1 cellular context compared by ENCODE assay signal in the genomic region with DNA sequence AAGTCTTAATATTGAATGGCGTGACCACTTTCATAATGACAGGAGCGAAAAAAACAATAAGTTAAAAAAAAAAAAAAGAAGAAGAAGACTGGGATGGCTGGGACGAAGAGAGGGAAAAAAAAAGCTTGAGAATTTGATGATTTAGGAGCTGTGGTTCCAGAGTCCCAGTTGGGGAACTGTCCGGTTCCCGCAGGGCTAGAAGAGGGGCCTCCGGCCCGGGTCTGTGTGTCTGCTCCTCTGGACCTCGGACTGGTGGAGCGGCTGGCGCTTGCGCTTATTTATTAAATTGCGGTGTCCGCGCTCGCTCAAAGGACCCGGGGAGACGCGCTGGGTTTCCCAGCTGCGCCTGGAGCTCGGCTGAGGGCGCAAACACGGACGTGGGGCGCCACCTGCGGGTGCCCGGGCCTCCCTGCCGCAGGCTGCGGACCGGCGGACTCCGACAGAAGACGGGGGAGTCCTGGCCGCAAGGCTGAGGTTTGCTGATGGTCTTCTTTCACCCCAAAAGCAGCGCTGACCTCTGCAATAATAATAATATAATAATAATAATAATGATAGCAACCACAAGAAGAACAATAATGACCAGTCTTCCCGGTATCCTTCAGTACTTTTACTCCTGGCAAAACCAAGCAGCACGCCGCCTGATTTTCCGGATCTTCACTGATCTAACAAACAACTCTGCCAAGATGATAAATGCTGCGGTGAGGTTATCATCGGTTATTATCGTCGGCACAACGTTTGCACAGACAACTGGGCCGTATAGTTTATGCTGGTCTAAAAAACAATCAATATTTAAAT.
TF ChIP-seq lines count a peak whose summit lies in the region.

Gene CBLN2 (minus strand): TSS at position 251 of the 795 bp plus-strand sequence. CDS start 2,182 bp downstream, outside the sequence.

TF ChIP-seq in endothelial cell of umbilical vein, 7 proteins besides CTCF, POLR2A, EP300 and RAD21 (continued from another document):
- TF ChIP-seq MYC (IDR thresholded peaks at IDR 0.05; ENCODE audit: low read depth, low read length), result no peak
TF ChIP-seq in endothelial cell of umbilical vein: peak in this region for 0.
